ENCODE assay signal across 8 cellular contexts in the genomic region with DNA sequence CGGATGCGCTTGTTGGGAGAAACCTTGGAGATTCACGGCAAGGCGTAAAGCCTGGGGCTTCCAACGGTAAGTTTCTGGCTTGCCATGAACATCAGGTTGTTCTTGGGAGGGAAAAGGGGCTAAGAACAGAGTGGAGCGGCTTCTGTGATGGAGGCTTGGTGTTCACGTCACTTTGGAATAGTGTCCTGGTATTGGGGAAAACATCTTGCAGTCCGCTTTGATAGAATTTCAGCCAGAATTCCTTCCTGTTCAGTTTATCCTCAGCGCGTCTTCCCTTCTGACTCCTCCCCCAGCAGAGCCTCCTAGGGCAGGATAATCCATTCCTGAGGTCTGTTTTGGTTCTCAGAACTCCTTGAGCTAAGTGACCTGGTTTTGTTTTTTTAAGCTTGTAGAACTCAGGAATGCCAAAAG. TPM values are rescaled to one million over a fixed set of nuclear protein-coding genes. Genes with fewer than 3 reads are reported as not detected.
DNase-seq lines count a peak whose midpoint lies in the region; TF ChIP-seq lines count a peak whose summit lies in the region.

No MANE protein-coding gene starts in this region.

- TF ChIP-seq CTCF in H9 (conservative IDR thresholded peaks at IDR 0.05) (no peak), MCF 10A (IDR thresholded peaks at IDR 0.05; ENCODE audit: unreplicated experiment) (no peak), smooth muscle cell (IDR thresholded peaks at IDR 0.05; ENCODE audit: borderline replicate concordance, insufficient read depth, poor library complexity, severe bottlenecking) (no peak)

- no CpG with 5 or more reads among the region's 10 CpGs for WGBS in H9 (ENCODE audit: extremely low coverage, insufficient read length, low lambda C conversion rate)
- WGBS in smooth muscle cell (ENCODE audit: low lambda C conversion rate), result 2% methylated on average over 10 of the region's 10 CpGs

- peak overlapping the region; percentile 90 for H3K4me3 ChIP-seq in smooth muscle cell

- H3K36me3 Mint-ChIP-seq in H9 (ENCODE audit: insufficient read depth in 1 of 3, low read depth in 3 of 3) (peaks cover 13 to 44% (median 35%) of the 10 kb centered on the region in 3 experiments; a peak in 6 of 7 replicates), MCF 10A (ENCODE audit: insufficient read depth, unreplicated experiment) (peaks cover 24% of the 10 kb centered on the region)

- intact Hi-C loops in MCF 10A (cut with micrococcal nuclease), result loop anchor here (10.0 kb wide), 1 partner anchor 106 kb away; no protein-coding TSS in a partner anchor

- H3K4me3 Mint-ChIP-seq in H9 (peak overlapping the region; percentile 77 to 90), MCF 10A (ENCODE audit: unreplicated experiment) (peak overlapping the region; percentile 10)

- CTCF ChIA-PET in MCF 10A (lab: Yijun Ruan, JAX), result interaction anchor here (0.7 to 3.0 kb wide), 3 partner anchors 21 to 156 kb away, joined by 4 to 12 read pairs (median 4); no protein-coding TSS in a partner anchor

- H3K14ac ChIP-seq in H9 (ENCODE audit: insufficient read depth, low read length), result peak overlapping the region; percentile 14; the same call in 1 of the 2 replicates

- H3K4me1 Mint-ChIP-seq in H9 (peaks cover 27 to 36% of the 10 kb centered on the region in 2 experiments), MCF 10A (ENCODE audit: insufficient read depth, unreplicated experiment) (no peaks in the 10 kb centered on the region)

- DNase-seq in H9 (no peak), MCF 10A (ENCODE audit: unreplicated experiment) (no peak), iris pigment epithelial cell (ENCODE audit: low read depth) (peak; percentile 56), smooth muscle cell (lab: John Stamatoyannopoulos, UW; ENCODE audit: unreplicated experiment) (no peak), NK-92 (lab: John Stamatoyannopoulos, UW; ENCODE audit: unreplicated experiment) (no peak), NAMALWA (ENCODE audit: low spot score) (no peak), GF-D8 (lab: John Stamatoyannopoulos, UW) (no peak), HuH-7.5 (ENCODE audit: low spot score) (no peak)

- no peaks in the 10 kb centered on the region for H3K79me2 ChIP-seq in H9 (ENCODE audit: insufficient read depth, low read length)
- H3K79me2 ChIP-seq in smooth muscle cell (ENCODE audit: low read depth), result peaks cover 30% of the 10 kb centered on the region

- no TSS peak for BruUV-seq in MCF 10A (replicated peaks; lab: Mats Ljungman, UMichigan)

- H2BK20ac ChIP-seq in H9 (ENCODE audit: low read depth, low read length, poor library complexity, severe bottlenecking), result no peak overlapping the region

- H3K4me1 ChIP-seq in H9 (ENCODE audit: insufficient read depth, low read length) (peaks cover 8% of the 10 kb centered on the region; the same call in 1 of the 2 replicates), smooth muscle cell (ENCODE audit: low read depth) (peaks cover 13% of the 10 kb centered on the region)

- H3K9me3 ChIP-seq in H9 (ENCODE audit: control insufficient read depth, low read depth, low read length) (no peaks in the 10 kb centered on the region), smooth muscle cell (replicated peaks; ENCODE audit: low read depth) (no peaks in the 10 kb centered on the region)

- H3K27me3 Mint-ChIP-seq in H9 (ENCODE audit: low read depth) (no peaks in the 10 kb centered on the region; the same call in 1 of the 2 replicates), MCF 10A (ENCODE audit: insufficient read depth, unreplicated experiment) (no peaks in the 10 kb centered on the region)

- peaks cover 13% of the 10 kb centered on the region for H3K23me2 ChIP-seq in H9 (ENCODE audit: insufficient read length, low read depth, low read length, poor library complexity, severe bottlenecking)

- no peak overlapping the region for H4K91ac ChIP-seq in H9 (ENCODE audit: insufficient read length, low read depth, low read length)

- H2BK5ac ChIP-seq in H9 (ENCODE audit: insufficient read length, low read length), result no peak overlapping the region

- no peak overlapping the region for H2AK5ac ChIP-seq in H9 (ENCODE audit: insufficient read length, low read length)

- H2AFZ ChIP-seq in H9 (ENCODE audit: low read length), result no peak overlapping the region
- H2AFZ ChIP-seq in smooth muscle cell (ENCODE audit: low read depth), result no peak overlapping the region

- H3K4me2 ChIP-seq in H9 (ENCODE audit: insufficient read depth, insufficient read length, low read length), result peak overlapping the region; percentile 80
- peak overlapping the region; percentile 99 for H3K4me2 ChIP-seq in smooth muscle cell

- no peak overlapping the region for H3T11ph ChIP-seq in H9 (ENCODE audit: low read length)

- no peaks in the 10 kb centered on the region for H3K36me3 ChIP-seq in smooth muscle cell (ENCODE audit: low read depth)

- H3K79me1 ChIP-seq in H9 (ENCODE audit: insufficient read depth, low read depth, low read length, poor library complexity, severe bottlenecking), result no peaks in the 10 kb centered on the region

- H3K27ac ChIP-seq in H9 (ENCODE audit: insufficient read length, low read depth, low read length) (no peak overlapping the region), smooth muscle cell (ENCODE audit: low read depth) (no peak overlapping the region)

- no peak overlapping the region for H2BK120ac ChIP-seq in H9 (ENCODE audit: low read depth, low read length, poor library complexity, severe bottlenecking)

- no peak overlapping the region for H2BK12ac ChIP-seq in H9 (ENCODE audit: insufficient read length, low read depth, low read length)

- peaks cover 8% of the 10 kb centered on the region for H3F3A ChIP-seq in smooth muscle cell (ENCODE audit: low read depth)

- H3K4ac ChIP-seq in H9 (ENCODE audit: low read depth, low read length), result no peak overlapping the region

- H3K9me3 Mint-ChIP-seq in H9, result no peaks in the 10 kb centered on the region
- H3K9me3 Mint-ChIP-seq in MCF 10A (ENCODE audit: unreplicated experiment), result no peaks in the 10 kb centered on the region

- H4K8ac ChIP-seq in H9 (replicated peaks; ENCODE audit: insufficient read length, low read depth, low read length), result no peak overlapping the region

- no peak overlapping the region for H3K23ac ChIP-seq in H9 (ENCODE audit: insufficient read length, low read depth, low read length)

- no peaks in the 10 kb centered on the region for H4K20me1 ChIP-seq in H9 (ENCODE audit: control insufficient read depth, insufficient read depth, insufficient read length)
- peaks cover 47% of the 10 kb centered on the region for H4K20me1 ChIP-seq in smooth muscle cell (ENCODE audit: low read depth)

- peak overlapping the region; percentile 6 for H3K18ac ChIP-seq in H9 (ENCODE audit: insufficient read length, low read depth, low read length)

- POLR2A ChIA-PET in MCF 10A (lab: Yijun Ruan, JAX), result no interaction called here

- H3K9ac ChIP-seq in H9 (ENCODE audit: extremely low read depth, insufficient read length, low read length) (peak overlapping the region; percentile 3), smooth muscle cell (ENCODE audit: low read depth) (no peak overlapping the region)

- no peaks in the 10 kb centered on the region for H3K27me3 ChIP-seq in H9 (ENCODE audit: insufficient read depth, low read length)
- no peaks in the 10 kb centered on the region for H3K27me3 ChIP-seq in smooth muscle cell (ENCODE audit: low read depth)

- H4K5ac ChIP-seq in H9 (ENCODE audit: insufficient read length, low read depth, low read length), result no peak overlapping the region

- no peak overlapping the region for H2BK15ac ChIP-seq in H9 (ENCODE audit: low read depth, low read length)

- H3K56ac ChIP-seq in H9 (ENCODE audit: insufficient read length, low read depth, low read length), result no peak overlapping the region

- H3K27ac Mint-ChIP-seq in H9 (peak overlapping the region; percentile 44 to 74 (median 56); a peak in 5 of 7 replicates), MCF 10A (ENCODE audit: low read depth, unreplicated experiment) (no peak overlapping the region)

RNA-seq across cellular contexts. Expression of a gene that starts 2.0 kb away (rescaled TPM):
- 59.9 and 63.8 TPM in 2 replicates for total RNA-seq in H9 (2021)
- 53.7 and 56.5 TPM in 2 replicates for total RNA-seq in MCF 10A (2022)
- total RNA-seq in smooth muscle cell, result 41.5 and 54.3 TPM in 2 replicates
- polyA plus RNA-seq in smooth muscle cell, result 7.4 and 9.6 TPM in 2 replicates
